12 cellular contexts compared by ENCODE assay signal in the genomic region with DNA sequence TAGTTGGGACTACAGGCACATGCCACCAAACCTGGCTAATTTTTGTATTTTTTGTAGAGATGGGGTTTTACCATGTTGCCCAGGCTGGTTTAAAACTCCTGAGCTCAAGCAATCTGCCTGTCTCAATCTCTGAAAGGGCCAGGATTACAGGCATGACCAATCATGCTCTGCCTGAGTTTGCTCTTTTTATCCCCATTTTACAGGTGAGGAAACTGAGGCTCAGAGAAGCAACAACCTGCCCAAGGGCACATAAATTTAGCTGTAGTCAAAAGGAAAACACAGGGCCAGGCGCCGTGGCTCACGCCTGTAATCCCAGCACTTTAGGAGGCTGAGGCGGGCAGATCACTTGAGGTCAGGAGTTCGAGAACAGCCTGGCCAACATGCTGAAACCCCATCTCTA. TPM values are rescaled to one million over a fixed set of nuclear protein-coding genes. Genes with fewer than 3 reads are reported as not detected.
"Had no signal": no experiment of that assay in that cellular context is flagged by ENCODE, and none has a peak within 500 bp of the region (broad histone marks: within the 10 kb centered on the region; RNA-seq: fewer than 3 reads in every experiment).

No MANE protein-coding gene starts in this region.

RNA-seq across cellular contexts. Expression of gene GPRC5C, which starts 26.6 kb away (rescaled TPM):
- total RNA-seq: SJCRH30 had no signal
- polyA plus RNA-seq: SK-N-SH had no signal

RNA-seq across cellular contexts. Expression of gene GPR142, which starts 38.0 kb away (rescaled TPM):
- total RNA-seq: OCI-LY7, PC-3, PC-9, Right ventricle myocardium inferior, Right ventricle myocardium superior, RPMI7951, SJCRH30, SJSA1, SK-MEL-5, T-cell had no signal
- polyA plus RNA-seq: SK-N-SH had no signal

RNA-seq across cellular contexts. Expression of gene BTBD17, which starts 43.6 kb away (rescaled TPM):
- total RNA-seq: OCI-LY7, PC-3, PC-9, Peyer's patch, Right ventricle myocardium inferior, Right ventricle myocardium superior, RPMI7951, SJCRH30, SJSA1, SK-MEL-5 had no signal
- polyA plus RNA-seq: SK-N-SH had no signal
